ENCODE assay signal across 10 cellular contexts in genomic region chr5:114418546-114419388, GRCh38. TPM values are rescaled to one million over a fixed set of nuclear protein-coding genes. Genes with fewer than 3 reads are reported as not detected.
DNase-seq lines count a peak whose midpoint lies in the region; ATAC-seq and TF ChIP-seq lines count a peak whose summit lies in the region.
"Had no signal": no experiment of that assay in that cellular context is flagged by ENCODE, and none has a peak within 500 bp of the region (broad histone marks: within the 10 kb centered on the region; RNA-seq: fewer than 3 reads in every experiment).

No MANE protein-coding gene starts in this region.

- H4K91ac ChIP-seq in H9 (ENCODE audit: insufficient read length, low read depth, low read length): no peak overlapping the region

- H3K9me3 ChIP-seq in BLaER1 (no peaks in the 10 kb centered on the region), H9 (ENCODE audit: control insufficient read depth, low read depth, low read length) (no peaks in the 10 kb centered on the region)

- no peak for TF ChIP-seq CTCF in H9 (conservative IDR thresholded peaks at IDR 0.05)

- H3K4me3 Mint-ChIP-seq in H9: no peak overlapping the region
- H3K4me3 Mint-ChIP-seq: activated naive CD4-positive, alpha-beta T cell treated with anti-CD3 and anti-CD28 coated beads, Interleukin-2, amount 10 ng/mL, durations not matched to agents 7 days and 5 days had no signal

- ATAC-seq in GM19452 (IDR thresholded peaks at IDR 0.05; ENCODE audit: unreplicated experiment) (peak; percentile 98), HG03025 (IDR thresholded peaks at IDR 0.05; ENCODE audit: low FRiP score, unreplicated experiment) (peak; percentile 97)

- WGBS in H9 (ENCODE audit: extremely low coverage, insufficient read length, low lambda C conversion rate): no CpG with 5 or more reads among the region's 6 CpGs

- H3K27me3 ChIP-seq in BLaER1 (no peaks in the 10 kb centered on the region), H9 (ENCODE audit: insufficient read depth, low read length) (no peaks in the 10 kb centered on the region)

- DNase-seq in NOMO-1 (lab: John Stamatoyannopoulos, UW; ENCODE audit: unreplicated experiment in 2 of 2): peak; percentile 63 to 92
- no peak for DNase-seq in D341Med (ENCODE audit: low spot score)
- DNase-seq in NCI-H2171 treated with DMSO at 0.1 percent for 48 hours (lab: John Stamatoyannopoulos, UW): no peak
- DNase-seq in GOT3 (lab: John Stamatoyannopoulos, UW): no peak
- no peak for DNase-seq in H9
- DNase-seq: activated naive CD4-positive, alpha-beta T cell treated with anti-CD3 and anti-CD28 coated beads, Interleukin-2, amount 10 ng/mL, durations not matched to agents 7 days and 5 days; NCI-H1694 treated with DMSO at 0.1 percent for 48 hours had no signal

- H3K27me3 Mint-ChIP-seq in H9 (ENCODE audit: low read depth): no peaks in the 10 kb centered on the region
- H3K27me3 Mint-ChIP-seq: activated naive CD4-positive, alpha-beta T cell treated with anti-CD3 and anti-CD28 coated beads, Interleukin-2, amount 10 ng/mL, durations not matched to agents 7 days and 5 days had no signal

- H3K4me3 ChIP-seq in BLaER1: no peak overlapping the region

- no peak overlapping the region for H2BK5ac ChIP-seq in H9 (ENCODE audit: insufficient read length, low read length)

- no peak overlapping the region for H2BK120ac ChIP-seq in H9 (ENCODE audit: low read depth, low read length, poor library complexity, severe bottlenecking)

- H3K4me2 ChIP-seq in BLaER1 (peak overlapping the region; percentile 65), H9 (ENCODE audit: insufficient read depth, insufficient read length, low read length) (no peak overlapping the region)

- no peak overlapping the region for H2BK12ac ChIP-seq in H9 (ENCODE audit: insufficient read length, low read depth, low read length)

- no peak overlapping the region for H2AFZ ChIP-seq in H9 (ENCODE audit: low read length)

- no peak overlapping the region for H3K14ac ChIP-seq in H9 (ENCODE audit: insufficient read depth, low read length)

- no peak overlapping the region for H2BK15ac ChIP-seq in H9 (ENCODE audit: low read depth, low read length)

- no peak overlapping the region for H3K4ac ChIP-seq in H9 (ENCODE audit: low read depth, low read length)

- H3K4me1 Mint-ChIP-seq in H9: peaks cover 15 to 30% of the 10 kb centered on the region in 2 experiments; a peak in 3 of 4 replicates
- H3K4me1 Mint-ChIP-seq: activated naive CD4-positive, alpha-beta T cell treated with anti-CD3 and anti-CD28 coated beads, Interleukin-2, amount 10 ng/mL, durations not matched to agents 7 days and 5 days had no signal

- no peaks in the 10 kb centered on the region for H3K36me3 ChIP-seq in BLaER1

- H3K23me2 ChIP-seq in H9 (ENCODE audit: insufficient read length, low read depth, low read length, poor library complexity, severe bottlenecking): no peaks in the 10 kb centered on the region

- no peak overlapping the region for H2AK5ac ChIP-seq in H9 (ENCODE audit: insufficient read length, low read length)

- H3T11ph ChIP-seq in H9 (ENCODE audit: low read length): no peak overlapping the region

- H3K18ac ChIP-seq in H9 (ENCODE audit: insufficient read length, low read depth, low read length): no peak overlapping the region

- no peaks in the 10 kb centered on the region for H4K20me1 ChIP-seq in BLaER1
- no peaks in the 10 kb centered on the region for H4K20me1 ChIP-seq in H9 (ENCODE audit: control insufficient read depth, insufficient read depth, insufficient read length)

- no peaks in the 10 kb centered on the region for H3K9me3 Mint-ChIP-seq in H9
- H3K9me3 Mint-ChIP-seq: activated naive CD4-positive, alpha-beta T cell treated with anti-CD3 and anti-CD28 coated beads, Interleukin-2, amount 10 ng/mL, durations not matched to agents 7 days and 5 days had no signal

- peaks cover 2% of the 10 kb centered on the region; the same call in 1 of the 2 replicates for H3K79me2 ChIP-seq in H9 (ENCODE audit: insufficient read depth, low read length)

- no peak overlapping the region for H3K56ac ChIP-seq in H9 (ENCODE audit: insufficient read length, low read depth, low read length)

- H3K27ac ChIP-seq in BLaER1 (no peak overlapping the region), H9 (ENCODE audit: insufficient read length, low read depth, low read length) (no peak overlapping the region)

- H3K4me1 ChIP-seq in BLaER1: peaks cover 24% of the 10 kb centered on the region
- H3K4me1 ChIP-seq in H9 (ENCODE audit: insufficient read depth, low read length): no peaks in the 10 kb centered on the region; the same call in 1 of the 2 replicates

- H3K36me3 Mint-ChIP-seq in H9 (ENCODE audit: insufficient read depth in 1 of 3, low read depth in 3 of 3): no peaks in the 10 kb centered on the region
- H3K36me3 Mint-ChIP-seq: activated naive CD4-positive, alpha-beta T cell treated with anti-CD3 and anti-CD28 coated beads, Interleukin-2, amount 10 ng/mL, durations not matched to agents 7 days and 5 days had no signal

- H3K23ac ChIP-seq in H9 (ENCODE audit: insufficient read length, low read depth, low read length): no peak overlapping the region

- H3K27ac Mint-ChIP-seq in H9: peak overlapping the region in 1 of 3 experiments; percentile 35; a peak in 1 of 7 replicates
- H3K27ac Mint-ChIP-seq: activated naive CD4-positive, alpha-beta T cell treated with anti-CD3 and anti-CD28 coated beads, Interleukin-2, amount 10 ng/mL, durations not matched to agents 7 days and 5 days had no signal

- H3K9ac ChIP-seq in BLaER1 (no peak overlapping the region), H9 (ENCODE audit: extremely low read depth, insufficient read length, low read length) (no peak overlapping the region)

- no peaks in the 10 kb centered on the region for H3K79me1 ChIP-seq in H9 (ENCODE audit: insufficient read depth, low read depth, low read length, poor library complexity, severe bottlenecking)

- H2BK20ac ChIP-seq in H9 (ENCODE audit: low read depth, low read length, poor library complexity, severe bottlenecking): no peak overlapping the region

- H4K8ac ChIP-seq in H9 (replicated peaks; ENCODE audit: insufficient read length, low read depth, low read length): no peak overlapping the region

- H4K5ac ChIP-seq in H9 (ENCODE audit: insufficient read length, low read depth, low read length): no peak overlapping the region

RNA-seq across cellular contexts. Expression of gene KCNN2, which starts 56.9 kb away (rescaled TPM):
- 21.0 and 21.7 TPM in 2 replicates for total RNA-seq in H9 (2021)

Comparison
In these comparisons a context has a peak if more than half of its experiments do, and no peak if none do; other contexts are left out.
1. DNase-seq: peak in NOMO-1 (2 of 2); none in D341Med (single experiment), NCI-H2171 treated with DMSO at 0.1 percent for 48 hours (single experiment), GOT3 (single experiment) and H9 (single experiment).